1 cellular context compared by ENCODE assay signal in genomic region chr5:93158841-93159240, GRCh38.
TF ChIP-seq lines count a peak whose summit lies in the region.

No MANE protein-coding gene starts in this region.

TF ChIP-seq in HCT116, 20 proteins besides CTCF, POLR2A, EP300 and RAD21 (continued from another document):
- TF ChIP-seq TCF7L2 (IDR thresholded peaks at IDR 0.05; ENCODE audit: borderline replicate concordance, extremely low read depth, insufficient read depth, insufficient read length) (no peak), CEBPB (IDR thresholded peaks at IDR 0.05; ENCODE audit: low read depth) (no peak), FOSL1 (IDR thresholded peaks at IDR 0.05; ENCODE audit: low read depth) (no peak), YY1 (IDR thresholded peaks at IDR 0.05; ENCODE audit: extremely low read depth, insufficient replicate concordance, low read depth, low read length) (no peak), EZH2 (IDR thresholded peaks at IDR 0.05) (no peak), SIN3A (IDR thresholded peaks at IDR 0.05; ENCODE audit: low read depth) (no peak), CBX3 (IDR thresholded peaks at IDR 0.05; ENCODE audit: low read depth) (no peak), SRF (IDR thresholded peaks at IDR 0.05; ENCODE audit: low read depth) (no peak)
